Comparison of ENCODE assay signal across 4 cellular contexts in the genomic region with DNA sequence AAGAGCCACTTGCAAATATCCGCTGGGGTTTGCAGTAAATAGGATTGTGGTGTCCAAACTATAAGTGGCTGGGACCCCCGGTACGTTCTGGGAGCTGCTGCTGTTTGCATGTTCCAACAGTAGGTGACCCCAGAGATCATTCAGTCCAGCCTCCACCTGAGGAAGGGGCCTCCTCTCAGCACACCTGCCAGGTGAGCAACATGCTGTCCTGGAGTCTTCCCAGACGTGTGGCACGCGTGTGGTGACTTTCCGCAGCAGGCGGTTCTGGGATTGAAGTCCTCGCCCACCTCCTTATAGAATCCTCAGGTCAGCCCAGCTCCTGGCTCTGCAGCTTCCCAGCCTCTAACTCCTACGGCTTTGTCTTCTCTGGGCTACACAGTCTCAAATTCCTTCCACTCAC.
TF ChIP-seq lines count a peak whose summit lies in the region.

No MANE protein-coding gene starts in this region.

TF ChIP-seq in A549, 52 proteins besides CTCF, POLR2A, EP300 and RAD21:
- TF ChIP-seq FOSB (CRISPR knock-in tag; IDR thresholded peaks at IDR 0.05) (no peak), FOXS1 (CRISPR knock-in tag; IDR thresholded peaks at IDR 0.05) (no peak), NR3C1 (IDR thresholded peaks at IDR 0.05) (no peak), BHLHE40 (IDR thresholded peaks at IDR 0.05; ENCODE audit: low read depth, low read length) (no peak), MAFK (IDR thresholded peaks at IDR 0.05; ENCODE audit: partially characterized antibody) (no peak), ZC3H11A (IDR thresholded peaks at IDR 0.05) (no peak)
- TF ChIP-seq, protein P1, sequence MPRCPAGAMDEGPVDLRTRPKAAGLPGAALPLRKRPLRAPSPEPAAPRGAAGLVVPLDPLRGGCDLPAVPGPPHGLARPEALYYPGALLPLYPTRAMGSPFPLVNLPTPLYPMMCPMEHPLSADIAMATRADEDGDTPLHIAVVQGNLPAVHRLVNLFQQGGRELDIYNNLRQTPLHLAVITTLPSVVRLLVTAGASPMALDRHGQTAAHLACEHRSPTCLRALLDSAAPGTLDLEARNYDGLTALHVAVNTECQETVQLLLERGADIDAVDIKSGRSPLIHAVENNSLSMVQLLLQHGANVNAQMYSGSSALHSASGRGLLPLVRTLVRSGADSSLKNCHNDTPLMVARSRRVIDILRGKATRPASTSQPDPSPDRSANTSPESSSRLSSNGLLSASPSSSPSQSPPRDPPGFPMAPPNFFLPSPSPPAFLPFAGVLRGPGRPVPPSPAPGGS (IDR thresholded peaks at IDR 0.05) = no peak
- TF ChIP-seq, protein P2, sequence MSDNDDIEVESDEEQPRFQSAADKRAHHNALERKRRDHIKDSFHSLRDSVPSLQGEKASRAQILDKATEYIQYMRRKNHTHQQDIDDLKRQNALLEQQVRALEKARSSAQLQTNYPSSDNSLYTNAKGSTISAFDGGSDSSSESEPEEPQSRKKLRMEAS (IDR thresholded peaks at IDR 0.05) = no peak
- TF ChIP-seq, protein P3, sequence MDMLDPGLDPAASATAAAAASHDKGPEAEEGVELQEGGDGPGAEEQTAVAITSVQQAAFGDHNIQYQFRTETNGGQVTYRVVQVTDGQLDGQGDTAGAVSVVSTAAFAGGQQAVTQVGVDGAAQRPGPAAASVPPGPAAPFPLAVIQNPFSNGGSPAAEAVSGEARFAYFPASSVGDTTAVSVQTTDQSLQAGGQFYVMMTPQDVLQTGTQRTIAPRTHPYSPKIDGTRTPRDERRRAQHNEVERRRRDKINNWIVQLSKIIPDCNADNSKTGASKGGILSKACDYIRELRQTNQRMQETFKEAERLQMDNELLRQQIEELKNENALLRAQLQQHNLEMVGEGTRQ (IDR thresholded peaks at IDR 0.05) = no peak

TF ChIP-seq in GM23338, 12 proteins besides CTCF, POLR2A, EP300 and RAD21:
- TF ChIP-seq NANOG (IDR thresholded peaks at IDR 0.05; ENCODE audit: borderline replicate concordance) = no peak
- TF ChIP-seq ZNF114 (CRISPR knock-in tag; IDR thresholded peaks at IDR 0.05) = no peak
- no peak for TF ChIP-seq POLR2AphosphoS5 (IDR thresholded peaks at IDR 0.05; ENCODE audit: low read depth)
- TF ChIP-seq EZH2 (IDR thresholded peaks at IDR 0.05; ENCODE audit: low read depth, unreplicated experiment) = no peak
- TF ChIP-seq JUNB (IDR thresholded peaks at IDR 0.05; ENCODE audit: unreplicated experiment) = no peak
TF ChIP-seq in GM23338: peak in this region for 0.

TF ChIP-seq in GM12878, 131 proteins besides CTCF, POLR2A, EP300 and RAD21:
- TF ChIP-seq MTA3 (IDR thresholded peaks at IDR 0.05; ENCODE audit: borderline replicate concordance, low read length) (no peak), ZZZ3 (IDR thresholded peaks at IDR 0.05; ENCODE audit: control insufficient read depth, insufficient read length, low read depth) (no peak), SUZ12 (IDR thresholded peaks at IDR 0.05; ENCODE audit: unreplicated experiment) (no peak), CHD4 (IDR thresholded peaks at IDR 0.05) (no peak), CBX5 (IDR thresholded peaks at IDR 0.05; ENCODE audit: low read depth) (no peak), BCL11A (IDR thresholded peaks at IDR 0.05; ENCODE audit: low read depth, low read length) (no peak)
- TF ChIP-seq, protein P4, sequence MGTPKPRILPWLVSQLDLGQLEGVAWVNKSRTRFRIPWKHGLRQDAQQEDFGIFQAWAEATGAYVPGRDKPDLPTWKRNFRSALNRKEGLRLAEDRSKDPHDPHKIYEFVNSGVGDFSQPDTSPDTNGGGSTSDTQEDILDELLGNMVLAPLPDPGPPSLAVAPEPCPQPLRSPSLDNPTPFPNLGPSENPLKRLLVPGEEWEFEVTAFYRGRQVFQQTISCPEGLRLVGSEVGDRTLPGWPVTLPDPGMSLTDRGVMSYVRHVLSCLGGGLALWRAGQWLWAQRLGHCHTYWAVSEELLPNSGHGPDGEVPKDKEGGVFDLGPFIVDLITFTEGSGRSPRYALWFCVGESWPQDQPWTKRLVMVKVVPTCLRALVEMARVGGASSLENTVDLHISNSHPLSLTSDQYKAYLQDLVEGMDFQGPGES (IDR thresholded peaks at IDR 0.05) = no peak

TF ChIP-seq in neural cell, 6 proteins besides CTCF, POLR2A, EP300 and RAD21:
- TF ChIP-seq MXI1 (conservative IDR thresholded peaks at IDR 0.05; ENCODE audit: poor library complexity, severe bottlenecking) (no peak), REST (IDR thresholded peaks at IDR 0.05; ENCODE audit: borderline replicate concordance) (no peak), TAF1 (IDR thresholded peaks at IDR 0.05; ENCODE audit: low read depth) (no peak), EZH2 (IDR thresholded peaks at IDR 0.05; ENCODE audit: borderline replicate concordance, insufficient read depth, low read length, poor library complexity, severe bottlenecking) (no peak), POLR2AphosphoS5 (IDR thresholded peaks at IDR 0.05) (no peak), SMC3 (conservative IDR thresholded peaks at IDR 0.05; ENCODE audit: poor library complexity) (no peak)
